Comparison of ENCODE assay signal across 1 cellular context in the genomic region with DNA sequence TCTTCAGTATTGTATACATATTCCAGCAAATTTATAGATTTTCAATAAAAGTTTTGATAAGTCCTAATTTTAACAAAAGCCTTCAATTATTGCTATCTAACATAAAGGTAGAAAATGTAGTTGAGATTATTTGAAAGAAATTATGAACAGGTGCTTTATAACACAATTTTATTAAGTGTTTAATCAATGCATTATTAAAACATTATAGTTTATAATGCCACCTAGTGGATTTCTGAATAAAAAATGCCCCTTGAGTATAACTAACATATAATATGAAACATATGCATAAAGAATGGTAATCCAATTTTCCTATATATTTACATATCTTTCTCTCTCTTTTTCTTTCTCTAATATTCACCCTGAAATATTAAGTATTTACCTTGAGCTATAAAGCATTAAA.
TF ChIP-seq lines count a peak whose summit lies in the region.

No MANE protein-coding gene starts in this region.

TF ChIP-seq in endothelial cell of umbilical vein, 7 proteins besides CTCF, POLR2A, EP300 and RAD21:
- TF ChIP-seq EZH2 (IDR thresholded peaks at IDR 0.05; ENCODE audit: borderline replicate concordance, low read depth, low read length, severe bottlenecking) (no peak), JUN (IDR thresholded peaks at IDR 0.05; ENCODE audit: borderline replicate concordance, insufficient read depth, insufficient read length, low read depth) (no peak), GATA2 (IDR thresholded peaks at IDR 0.05; ENCODE audit: insufficient read depth, insufficient read length, low read depth, low read length) (no peak), FOS (IDR thresholded peaks at IDR 0.05; ENCODE audit: borderline replicate concordance, insufficient read depth, low read length) (no peak)
